ENCODE assay signal across 13 cellular contexts in genomic region chr1:227891223-227891954, GRCh38. TPM values are rescaled to one million over a fixed set of nuclear protein-coding genes. Genes with fewer than 3 reads are reported as not detected.
DNase-seq lines count a peak whose midpoint lies in the region; ATAC-seq and TF ChIP-seq lines count a peak whose summit lies in the region.
"Had no signal": no experiment of that assay in that cellular context is flagged by ENCODE, and none has a peak within 500 bp of the region (broad histone marks: within the 10 kb centered on the region; RNA-seq: fewer than 3 reads in every experiment).

No MANE protein-coding gene starts in this region.

- H4K20me1 ChIP-seq in MM.1S (ENCODE audit: insufficient read depth, low read length): no peaks in the 10 kb centered on the region

- no peaks in the 10 kb centered on the region for H3K79me2 ChIP-seq in MM.1S (ENCODE audit: low read length)

- TF ChIP-seq CTCF in mesothelial cell of epicardium (IDR thresholded peaks at IDR 0.05; ENCODE audit: unreplicated experiment) (no peak), upper lobe of right lung (IDR thresholded peaks at IDR 0.05) (no peak), MM.1S (IDR thresholded peaks at IDR 0.05; ENCODE audit: low read length) (no peak)

- no peaks in the 10 kb centered on the region for H3K9me3 Mint-ChIP-seq in activated CD4-positive, alpha-beta T cell treated with anti-CD3 and anti-CD28 coated beads, Interleukin-2, amount 10 ng/mL, durations not matched to agents 7 days and 5 days
- no peaks in the 10 kb centered on the region for H3K9me3 Mint-ChIP-seq in activated CD4-positive, alpha-beta T cell treated with anti-CD3 and anti-CD28 coated beads, Interleukin-2, amount 10 ng/mL, durations not matched to agents 24 days and 14 days
- no peaks in the 10 kb centered on the region for H3K9me3 Mint-ChIP-seq in activated T-helper 2 cell treated with anti-CD3 and anti-CD28 coated beads, Interferon-gamma antibody, Interleukin-2, Interleukin-4, amounts not matched to agents 10 μg/mL and 5 μg/mL and 100 μg/mL, durations not matched to agents 14 hours and 24 hours and 36 hours
- no peaks in the 10 kb centered on the region for H3K9me3 Mint-ChIP-seq in mesothelial cell of epicardium
- H3K9me3 Mint-ChIP-seq in stimulated activated naive B cell treated with anti-CD40 and anti-IgM and Interleukin-4, amounts not matched to agents 10 μg/mL and 1 μg/mL and 100 μg/mL, for 72 hours: no peaks in the 10 kb centered on the region

- H3K27ac ChIP-seq in upper lobe of right lung (no peak overlapping the region), MM.1S (ENCODE audit: low read length) (no peak overlapping the region)
- H3K27ac ChIP-seq: foreskin keratinocyte, psoas muscle had no signal

- no peak overlapping the region for H3K4me2 ChIP-seq in MM.1S (ENCODE audit: low read depth, low read length)

- intact Hi-C loops in activated CD4-positive, alpha-beta T cell treated with anti-CD3 and anti-CD28 coated beads, Interleukin-2, amount 10 ng/mL, durations not matched to agents 24 days and 14 days (cut with micrococcal nuclease): no loop called here
- intact Hi-C loops in activated T-helper 2 cell treated with anti-CD3 and anti-CD28 coated beads, Interferon-gamma antibody, Interleukin-2, Interleukin-4, amounts not matched to agents 10 μg/mL and 5 μg/mL and 100 μg/mL, durations not matched to agents 14 hours and 24 hours and 36 hours (cut with micrococcal nuclease): no loop called here
- intact Hi-C loops in upper lobe of right lung (cut with DNase I): no loop called here

- H3K9me3 ChIP-seq in upper lobe of right lung (no peaks in the 10 kb centered on the region), MM.1S (replicated peaks; ENCODE audit: insufficient read depth, low read length) (no peaks in the 10 kb centered on the region)
- H3K9me3 ChIP-seq: psoas muscle had no signal

- DNase-seq in activated CD4-positive, alpha-beta T cell treated with anti-CD3 and anti-CD28 coated beads, Interleukin-2, amount 10 ng/mL, durations not matched to agents 7 days and 5 days: no peak
- no peak for DNase-seq in activated CD4-positive, alpha-beta T cell treated with anti-CD3 and anti-CD28 coated beads, Interleukin-2, amount 10 ng/mL, durations not matched to agents 24 days and 14 days
- DNase-seq in activated T-helper 2 cell treated with anti-CD3 and anti-CD28 coated beads, Interferon-gamma antibody, Interleukin-2, Interleukin-4, amounts not matched to agents 10 μg/mL and 5 μg/mL and 100 μg/mL, durations not matched to agents 14 hours and 24 hours and 36 hours (ENCODE audit: low spot score): peak; percentile 4
- peak in 1 of 2 experiments; percentile 15 for DNase-seq in mesothelial cell of epicardium (ENCODE audit: low spot score in 2 of 2, unreplicated experiment in 2 of 2)
- peak; percentile 52 for DNase-seq in upper lobe of right lung
- DNase-seq in MM.1S: no peak
- no peak for DNase-seq in stimulated activated naive CD4-positive, alpha-beta T cell treated with Interleukin-2 at 50 U/mL for 16 hours (lab: John Stamatoyannopoulos, UW)
- no peak for DNase-seq in stimulated activated naive B cell treated with anti-CD40 and anti-IgM and Interleukin-4, amounts not matched to agents 10 μg/mL and 1 μg/mL and 100 μg/mL, for 72 hours
- DNase-seq: DND-41, foreskin keratinocyte, OCI-M1, substantia nigra had no signal

- H3K36me3 Mint-ChIP-seq in activated CD4-positive, alpha-beta T cell treated with anti-CD3 and anti-CD28 coated beads, Interleukin-2, amount 10 ng/mL, durations not matched to agents 7 days and 5 days (ENCODE audit: low read depth): no peaks in the 10 kb centered on the region
- H3K36me3 Mint-ChIP-seq in activated CD4-positive, alpha-beta T cell treated with anti-CD3 and anti-CD28 coated beads, Interleukin-2, amount 10 ng/mL, durations not matched to agents 24 days and 14 days (ENCODE audit: low read depth): no peaks in the 10 kb centered on the region
- H3K36me3 Mint-ChIP-seq in activated T-helper 2 cell treated with anti-CD3 and anti-CD28 coated beads, Interferon-gamma antibody, Interleukin-2, Interleukin-4, amounts not matched to agents 10 μg/mL and 5 μg/mL and 100 μg/mL, durations not matched to agents 14 hours and 24 hours and 36 hours (ENCODE audit: low read depth): no peaks in the 10 kb centered on the region
- no peaks in the 10 kb centered on the region for H3K36me3 Mint-ChIP-seq in mesothelial cell of epicardium
- no peaks in the 10 kb centered on the region for H3K36me3 Mint-ChIP-seq in stimulated activated naive B cell treated with anti-CD40 and anti-IgM and Interleukin-4, amounts not matched to agents 10 μg/mL and 1 μg/mL and 100 μg/mL, for 72 hours

- no peaks in the 10 kb centered on the region for H3K36me3 ChIP-seq in upper lobe of right lung
- no peaks in the 10 kb centered on the region for H3K36me3 ChIP-seq in MM.1S (replicated peaks; ENCODE audit: insufficient read depth, low read length)

- H3K27me3 ChIP-seq in upper lobe of right lung: no peaks in the 10 kb centered on the region
- H3K27me3 ChIP-seq in MM.1S (replicated peaks; ENCODE audit: insufficient read depth, low read length): peaks cover 5% of the 10 kb centered on the region; the same call in 1 of the 2 replicates
- H3K27me3 ChIP-seq: foreskin keratinocyte had no signal

- no peak for ATAC-seq in upper lobe of right lung
- ATAC-seq in stimulated activated naive B cell treated with anti-CD40 and anti-IgM and Interleukin-4, amounts not matched to agents 10 μg/mL and 1 μg/mL and 100 μg/mL, for 72 hours (replicated peaks): no peak
- ATAC-seq: foreskin keratinocyte, psoas muscle had no signal

- H3K9me2 ChIP-seq in MM.1S (replicated peaks; ENCODE audit: insufficient read depth, low read length): no peaks in the 10 kb centered on the region

- H3F3A ChIP-seq in MM.1S (ENCODE audit: insufficient read depth, low read length): no peaks in the 10 kb centered on the region

- no peaks in the 10 kb centered on the region for H3K27me3 Mint-ChIP-seq in activated CD4-positive, alpha-beta T cell treated with anti-CD3 and anti-CD28 coated beads, Interleukin-2, amount 10 ng/mL, durations not matched to agents 7 days and 5 days
- H3K27me3 Mint-ChIP-seq in activated CD4-positive, alpha-beta T cell treated with anti-CD3 and anti-CD28 coated beads, Interleukin-2, amount 10 ng/mL, durations not matched to agents 24 days and 14 days: no peaks in the 10 kb centered on the region
- H3K27me3 Mint-ChIP-seq in activated T-helper 2 cell treated with anti-CD3 and anti-CD28 coated beads, Interferon-gamma antibody, Interleukin-2, Interleukin-4, amounts not matched to agents 10 μg/mL and 5 μg/mL and 100 μg/mL, durations not matched to agents 14 hours and 24 hours and 36 hours (ENCODE audit: low read depth): no peaks in the 10 kb centered on the region
- no peaks in the 10 kb centered on the region for H3K27me3 Mint-ChIP-seq in mesothelial cell of epicardium (ENCODE audit: low read depth)
- no peaks in the 10 kb centered on the region for H3K27me3 Mint-ChIP-seq in stimulated activated naive B cell treated with anti-CD40 and anti-IgM and Interleukin-4, amounts not matched to agents 10 μg/mL and 1 μg/mL and 100 μg/mL, for 72 hours

- no peak overlapping the region for H2AFZ ChIP-seq in MM.1S (ENCODE audit: low read length)

- CTCF ChIA-PET in activated CD4-positive, alpha-beta T cell treated with anti-CD3 and anti-CD28 coated beads, Interleukin-2, amount 10 ng/mL, durations not matched to agents 7 days and 5 days (lab: Charles Lee): no interaction called here

- H3K4me1 Mint-ChIP-seq in activated CD4-positive, alpha-beta T cell treated with anti-CD3 and anti-CD28 coated beads, Interleukin-2, amount 10 ng/mL, durations not matched to agents 7 days and 5 days: peaks cover 11% of the 10 kb centered on the region
- no peaks in the 10 kb centered on the region for H3K4me1 Mint-ChIP-seq in activated CD4-positive, alpha-beta T cell treated with anti-CD3 and anti-CD28 coated beads, Interleukin-2, amount 10 ng/mL, durations not matched to agents 24 days and 14 days
- H3K4me1 Mint-ChIP-seq in activated T-helper 2 cell treated with anti-CD3 and anti-CD28 coated beads, Interferon-gamma antibody, Interleukin-2, Interleukin-4, amounts not matched to agents 10 μg/mL and 5 μg/mL and 100 μg/mL, durations not matched to agents 14 hours and 24 hours and 36 hours (ENCODE audit: low read depth): peaks cover 1% of the 10 kb centered on the region
- peaks cover 52% of the 10 kb centered on the region for H3K4me1 Mint-ChIP-seq in mesothelial cell of epicardium
- peaks cover 2 to 9% of the 10 kb centered on the region in 2 donors for H3K4me1 Mint-ChIP-seq in stimulated activated naive B cell treated with anti-CD40 and anti-IgM and Interleukin-4, amounts not matched to agents 10 μg/mL and 1 μg/mL and 100 μg/mL, for 72 hours

- H3K4me3 ChIP-seq in upper lobe of right lung (no peak overlapping the region), MM.1S (ENCODE audit: low read length) (no peak overlapping the region)
- H3K4me3 ChIP-seq: psoas muscle had no signal

- peaks cover 9% of the 10 kb centered on the region for H3K4me1 ChIP-seq in upper lobe of right lung
- no peaks in the 10 kb centered on the region for H3K4me1 ChIP-seq in MM.1S (ENCODE audit: low read length)
- H3K4me1 ChIP-seq: foreskin keratinocyte, psoas muscle had no signal

- H3K9ac ChIP-seq in MM.1S (ENCODE audit: low read length): no peak overlapping the region

- POLR2A ChIA-PET in activated CD4-positive, alpha-beta T cell treated with anti-CD3 and anti-CD28 coated beads, Interleukin-2, amount 10 ng/mL, durations not matched to agents 7 days and 5 days (lab: Charles Lee): no interaction called here

- H3K4me3 Mint-ChIP-seq in activated CD4-positive, alpha-beta T cell treated with anti-CD3 and anti-CD28 coated beads, Interleukin-2, amount 10 ng/mL, durations not matched to agents 7 days and 5 days: no peak overlapping the region
- H3K4me3 Mint-ChIP-seq in activated CD4-positive, alpha-beta T cell treated with anti-CD3 and anti-CD28 coated beads, Interleukin-2, amount 10 ng/mL, durations not matched to agents 24 days and 14 days: no peak overlapping the region
- H3K4me3 Mint-ChIP-seq in activated T-helper 2 cell treated with anti-CD3 and anti-CD28 coated beads, Interferon-gamma antibody, Interleukin-2, Interleukin-4, amounts not matched to agents 10 μg/mL and 5 μg/mL and 100 μg/mL, durations not matched to agents 14 hours and 24 hours and 36 hours (ENCODE audit: low read depth): no peak overlapping the region
- no peak overlapping the region for H3K4me3 Mint-ChIP-seq in mesothelial cell of epicardium
- H3K4me3 Mint-ChIP-seq in stimulated activated naive B cell treated with anti-CD40 and anti-IgM and Interleukin-4, amounts not matched to agents 10 μg/mL and 1 μg/mL and 100 μg/mL, for 72 hours: no peak overlapping the region

- H3K27ac Mint-ChIP-seq in activated CD4-positive, alpha-beta T cell treated with anti-CD3 and anti-CD28 coated beads, Interleukin-2, amount 10 ng/mL, durations not matched to agents 7 days and 5 days: peak overlapping the region; percentile 1
- no peak overlapping the region for H3K27ac Mint-ChIP-seq in activated CD4-positive, alpha-beta T cell treated with anti-CD3 and anti-CD28 coated beads, Interleukin-2, amount 10 ng/mL, durations not matched to agents 24 days and 14 days
- H3K27ac Mint-ChIP-seq in activated T-helper 2 cell treated with anti-CD3 and anti-CD28 coated beads, Interferon-gamma antibody, Interleukin-2, Interleukin-4, amounts not matched to agents 10 μg/mL and 5 μg/mL and 100 μg/mL, durations not matched to agents 14 hours and 24 hours and 36 hours: no peak overlapping the region
- H3K27ac Mint-ChIP-seq in mesothelial cell of epicardium: peak overlapping the region; percentile 43
- no peak overlapping the region for H3K27ac Mint-ChIP-seq in stimulated activated naive B cell treated with anti-CD40 and anti-IgM and Interleukin-4, amounts not matched to agents 10 μg/mL and 1 μg/mL and 100 μg/mL, for 72 hours

RNA-seq across cellular contexts. Expression of gene WNT9A, which starts 56.3 kb away (rescaled TPM):
- total RNA-seq in activated CD4-positive, alpha-beta T cell treated with anti-CD3 and anti-CD28 coated beads, Interleukin-2, amount 10 ng/mL, durations not matched to agents 7 days and 5 days: under 1 TPM; 0.32 to 0.40 TPM
- total RNA-seq in activated CD4-positive, alpha-beta T cell treated with anti-CD3 and anti-CD28 coated beads, Interleukin-2, amount 10 ng/mL, durations not matched to agents 24 days and 14 days: not detected in 2 replicates
- 0.05 TPM in 1 of 2 replicates, not detected in the other for total RNA-seq in activated T-helper 2 cell treated with anti-CD3 and anti-CD28 coated beads, Interferon-gamma antibody, Interleukin-2, Interleukin-4, amounts not matched to agents 10 μg/mL and 5 μg/mL and 100 μg/mL, durations not matched to agents 14 hours and 24 hours and 36 hours
- total RNA-seq in mesothelial cell of epicardium (3.9 to 4.5 TPM (median 4.3 TPM) in 3 replicates), upper lobe of right lung (10.2 TPM)

Comparison
In these comparisons a context has a peak if more than half of its experiments do, and no peak if none do; other contexts are left out.
1. H3K27ac Mint-ChIP-seq: peak in activated CD4-positive, alpha-beta T cell treated with anti-CD3 and anti-CD28 coated beads, Interleukin-2, amount 10 ng/mL, durations not matched to agents 7 days and 5 days (single experiment) and mesothelial cell of epicardium (single experiment); none in activated CD4-positive, alpha-beta T cell treated with anti-CD3 and anti-CD28 coated beads, Interleukin-2, amount 10 ng/mL, durations not matched to agents 24 days and 14 days (single experiment), activated T-helper 2 cell treated with anti-CD3 and anti-CD28 coated beads, Interferon-gamma antibody, Interleukin-2, Interleukin-4, amounts not matched to agents 10 μg/mL and 5 μg/mL and 100 μg/mL, durations not matched to agents 14 hours and 24 hours and 36 hours (single experiment) and stimulated activated naive B cell treated with anti-CD40 and anti-IgM and Interleukin-4, amounts not matched to agents 10 μg/mL and 1 μg/mL and 100 μg/mL, for 72 hours (single experiment).
2. DNase-seq: peak in activated T-helper 2 cell treated with anti-CD3 and anti-CD28 coated beads, Interferon-gamma antibody, Interleukin-2, Interleukin-4, amounts not matched to agents 10 μg/mL and 5 μg/mL and 100 μg/mL, durations not matched to agents 14 hours and 24 hours and 36 hours (single experiment) and upper lobe of right lung (single experiment); none in activated CD4-positive, alpha-beta T cell treated with anti-CD3 and anti-CD28 coated beads, Interleukin-2, amount 10 ng/mL, durations not matched to agents 7 days and 5 days (single experiment), activated CD4-positive, alpha-beta T cell treated with anti-CD3 and anti-CD28 coated beads, Interleukin-2, amount 10 ng/mL, durations not matched to agents 24 days and 14 days (single experiment), MM.1S (single experiment), stimulated activated naive CD4-positive, alpha-beta T cell treated with Interleukin-2 at 50 U/mL for 16 hours (single experiment) and stimulated activated naive B cell treated with anti-CD40 and anti-IgM and Interleukin-4, amounts not matched to agents 10 μg/mL and 1 μg/mL and 100 μg/mL, for 72 hours (single experiment).